1 cellular context compared by ENCODE assay signal in the genomic region with DNA sequence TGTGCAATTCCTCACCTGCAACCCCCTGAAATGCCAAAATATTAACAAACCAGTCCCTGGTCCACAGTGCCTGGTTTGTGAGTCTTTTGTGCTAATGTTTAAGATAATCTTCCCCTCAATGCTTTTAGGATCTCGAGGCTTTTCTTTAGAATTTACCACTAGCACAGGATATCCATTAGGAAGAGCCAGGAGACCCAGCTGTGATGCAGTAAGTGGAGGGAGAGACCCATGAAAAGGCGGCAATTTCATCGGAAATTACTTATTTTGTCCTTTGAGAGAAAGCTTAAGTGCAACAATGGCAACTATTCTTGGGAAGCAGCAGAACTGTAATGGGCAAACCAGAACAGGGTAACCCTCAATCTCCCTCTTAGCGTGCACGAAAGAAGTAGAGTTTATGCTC.
TF ChIP-seq lines count a peak whose summit lies in the region.

No MANE protein-coding gene starts in this region.

TF ChIP-seq in endothelial cell of umbilical vein, 7 proteins besides CTCF, POLR2A, EP300 and RAD21:
- TF ChIP-seq FOS (IDR thresholded peaks at IDR 0.05; ENCODE audit: borderline replicate concordance, insufficient read depth, low read length) (no peak), MYC (IDR thresholded peaks at IDR 0.05; ENCODE audit: low read depth, low read length) (no peak), EZH2 (IDR thresholded peaks at IDR 0.05; ENCODE audit: borderline replicate concordance, low read depth, low read length, severe bottlenecking) (no peak), JUN (IDR thresholded peaks at IDR 0.05; ENCODE audit: borderline replicate concordance, insufficient read depth, insufficient read length, low read depth) (no peak), POLR2AphosphoS5 (IDR thresholded peaks at IDR 0.05; ENCODE audit: insufficient read depth, low read depth, low read length) (no peak), GATA2 (IDR thresholded peaks at IDR 0.05; ENCODE audit: insufficient read depth, insufficient read length, low read depth, low read length) (no peak)
- TF ChIP-seq, protein P1, sequence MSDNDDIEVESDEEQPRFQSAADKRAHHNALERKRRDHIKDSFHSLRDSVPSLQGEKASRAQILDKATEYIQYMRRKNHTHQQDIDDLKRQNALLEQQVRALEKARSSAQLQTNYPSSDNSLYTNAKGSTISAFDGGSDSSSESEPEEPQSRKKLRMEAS (IDR thresholded peaks at IDR 0.05; ENCODE audit: insufficient read depth, insufficient read length) = no peak
